Comparison of ENCODE assay signal across 1 cellular context in genomic region chr7:112450807-112451661, GRCh38.
TF ChIP-seq lines count a peak whose summit lies in the region.

No MANE protein-coding gene starts in this region.

TF ChIP-seq in K562, 482 proteins besides CTCF, POLR2A, EP300 and RAD21 (continued from another document and continues in another):
- no peak for TF ChIP-seq ZNF551 (CRISPR knock-in tag; IDR thresholded peaks at IDR 0.05)
- TF ChIP-seq CAMTA2 (CRISPR knock-in tag; conservative IDR thresholded peaks at IDR 0.05): no peak
- no peak for TF ChIP-seq ZKSCAN3 (CRISPR knock-in tag; IDR thresholded peaks at IDR 0.05)
- no peak for TF ChIP-seq EHMT2 (IDR thresholded peaks at IDR 0.05)
- TF ChIP-seq HDAC8 (tag; IDR thresholded peaks at IDR 0.05): no peak
- TF ChIP-seq ZFP30 (CRISPR knock-in tag; IDR thresholded peaks at IDR 0.05; ENCODE audit: borderline replicate concordance): no peak
- no peak for TF ChIP-seq MCM5 (IDR thresholded peaks at IDR 0.05; ENCODE audit: low read depth)
- no peak; the same call in 1 of the 2 replicates for TF ChIP-seq ARID1B (IDR thresholded peaks at IDR 0.05)
- TF ChIP-seq AFF4 (CRISPR knock-in tag; IDR thresholded peaks at IDR 0.05): peak; percentile 98
- no peak for TF ChIP-seq MLLT1 (IDR thresholded peaks at IDR 0.05)
- TF ChIP-seq FOXA3 (CRISPR knock-in tag; conservative IDR thresholded peaks at IDR 0.05 in 1 of 2, IDR thresholded peaks at IDR 0.05 in 1 of 2): no peak
- no peak; a peak in 2 of 4 replicates for TF ChIP-seq TRIM24 (IDR thresholded peaks at IDR 0.05)
- TF ChIP-seq CGGBP1 (CRISPR knock-in tag; IDR thresholded peaks at IDR 0.05): no peak
- no peak for TF ChIP-seq PPARD (CRISPR knock-in tag; IDR thresholded peaks at IDR 0.05)
- peak; percentile 8 for TF ChIP-seq ZNF146 (CRISPR knock-in tag; IDR thresholded peaks at IDR 0.05; ENCODE audit: unreplicated experiment)
- peak; percentile 83; the same call in 1 of the 2 replicates for TF ChIP-seq HDAC2 (IDR thresholded peaks at IDR 0.05)
- TF ChIP-seq ARID3B (CRISPR knock-in tag; IDR thresholded peaks at IDR 0.05; ENCODE audit: borderline replicate concordance): no peak
- TF ChIP-seq ESRRB (CRISPR knock-in tag; IDR thresholded peaks at IDR 0.05; ENCODE audit: borderline replicate concordance): no peak
- TF ChIP-seq ASH1L (IDR thresholded peaks at IDR 0.05; ENCODE audit: borderline replicate concordance, low read depth, partially characterized antibody): no peak
- TF ChIP-seq HLTF (IDR thresholded peaks at IDR 0.05): peak; percentile 89
- TF ChIP-seq GTF2B (IDR thresholded peaks at IDR 0.05; ENCODE audit: extremely low read depth, insufficient read length): no peak
- TF ChIP-seq ZNF12 (CRISPR knock-in tag; IDR thresholded peaks at IDR 0.05): no peak; the same call in 1 of the 2 replicates
- no peak for TF ChIP-seq SMARCA5 (IDR thresholded peaks at IDR 0.05)
- TF ChIP-seq FOXP1 (CRISPR knock-in tag; IDR thresholded peaks at IDR 0.05): peak; percentile 70; the same call in 1 of the 2 replicates
- TF ChIP-seq IRF1 (CRISPR knock-in tag; IDR thresholded peaks at IDR 0.05; ENCODE audit: borderline replicate concordance): no peak
- TF ChIP-seq ZNF23 (CRISPR knock-in tag; IDR thresholded peaks at IDR 0.05): no peak
- TF ChIP-seq RBM34 (IDR thresholded peaks at IDR 0.05; ENCODE audit: borderline replicate concordance, insufficient read depth, low read length): no peak
- TF ChIP-seq TGIF2 (CRISPR knock-in tag; IDR thresholded peaks at IDR 0.05): peak; percentile 91
- no peak for TF ChIP-seq ZNF584 (CRISPR knock-in tag; IDR thresholded peaks at IDR 0.05; ENCODE audit: low read depth)
- TF ChIP-seq THRAP3 (IDR thresholded peaks at IDR 0.05; ENCODE audit: borderline replicate concordance): no peak
- TF ChIP-seq ZNF263 (CRISPR knock-in tag; IDR thresholded peaks at IDR 0.05; ENCODE audit: borderline replicate concordance): peak; percentile 29; the same call in 1 of the 2 replicates
- no peak for TF ChIP-seq ATF2 (CRISPR knock-in tag; IDR thresholded peaks at IDR 0.05)
- no peak for TF ChIP-seq ZNF407 (IDR thresholded peaks at IDR 0.05; ENCODE audit: low read depth)
- peak; percentile 58; the same call in 1 of the 2 replicates for TF ChIP-seq CTBP1 (IDR thresholded peaks at IDR 0.05; ENCODE audit: borderline replicate concordance)
- peak; percentile 73 for TF ChIP-seq TAF7 (tag; IDR thresholded peaks at IDR 0.05)
- TF ChIP-seq HMG20B (CRISPR knock-in tag; IDR thresholded peaks at IDR 0.05): no peak
- TF ChIP-seq U2AF1 (optimal IDR thresholded peaks at IDR 0.05; ENCODE audit: low read depth, low read length): no peak
- 0 out of 2 replicates have a peak, but pooled peaks have one; percentile 0 for TF ChIP-seq HNRNPL (IDR thresholded peaks at IDR 0.05; ENCODE audit: low read depth, low read length)
- TF ChIP-seq FOXA1 (IDR thresholded peaks at IDR 0.05; ENCODE audit: borderline replicate concordance): no peak
- peak; percentile 80; the same call in 1 of the 2 replicates for TF ChIP-seq ZBTB17 (CRISPR knock-in tag; IDR thresholded peaks at IDR 0.05)
- peak; percentile 93 for TF ChIP-seq ARHGAP35 (IDR thresholded peaks at IDR 0.05; ENCODE audit: partially characterized antibody)
- peak; percentile 72; the same call in 1 of the 2 replicates for TF ChIP-seq ZBTB7A (IDR thresholded peaks at IDR 0.05; ENCODE audit: borderline replicate concordance, control insufficient read depth, low read depth, low read length)
- no peak for TF ChIP-seq ZNF175 (CRISPR knock-in tag; IDR thresholded peaks at IDR 0.05; ENCODE audit: low read depth)
- no peak for TF ChIP-seq KAT2B (IDR thresholded peaks at IDR 0.05; ENCODE audit: low read depth, low read length)
- TF ChIP-seq CREM (IDR thresholded peaks at IDR 0.05; ENCODE audit: low read depth): peak; percentile 88
- no peak; the same call in 1 of the 2 replicates for TF ChIP-seq LEF1 (IDR thresholded peaks at IDR 0.05)
- peak; percentile 66; the same call in 1 of the 2 replicates for TF ChIP-seq ATF7 (IDR thresholded peaks at IDR 0.05)
- TF ChIP-seq ZNF134 (CRISPR knock-in tag; conservative IDR thresholded peaks at IDR 0.05): no peak
- TF ChIP-seq FOSL1 (tag; conservative IDR thresholded peaks at IDR 0.05): no peak; the same call in 1 of the 2 replicates
